Comparison of ENCODE assay signal across 7 cellular contexts in the genomic region with DNA sequence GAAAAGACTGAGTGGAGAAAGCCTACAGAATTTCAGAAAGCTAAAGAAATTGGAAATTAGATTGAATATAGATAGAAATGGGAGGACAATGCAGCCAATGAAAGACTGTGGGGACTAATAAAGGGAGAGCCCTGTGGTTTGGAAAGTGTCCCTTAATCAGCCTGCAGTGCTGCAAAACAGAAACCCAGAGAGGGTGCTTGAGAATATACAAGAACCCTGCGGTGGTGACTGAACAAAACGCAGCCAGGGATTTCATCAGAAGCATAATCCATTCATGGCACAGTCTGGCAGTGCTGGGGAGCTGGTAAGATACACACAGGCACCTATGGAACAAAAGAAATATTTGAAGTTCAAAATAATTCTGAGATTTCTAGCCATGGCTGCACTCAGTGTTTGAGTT. TPM values are rescaled to one million over a fixed set of nuclear protein-coding genes. Genes with fewer than 3 reads are reported as not detected.
DNase-seq lines count a peak whose midpoint lies in the region; TF ChIP-seq lines count a peak whose summit lies in the region.

No MANE protein-coding gene starts in this region.

- H2BK12ac ChIP-seq in neuronal stem cell (ENCODE audit: low read length), result no peak overlapping the region

- H3K18ac ChIP-seq in neuronal stem cell (ENCODE audit: low read length), result no peak overlapping the region

- DNase-seq in NCI-H2107 treated with DMSO at 0.1 percent for 48 hours (lab: John Stamatoyannopoulos, UW; ENCODE audit: unreplicated experiment) (peak; percentile 94), neuronal stem cell (ENCODE audit: low spot score) (no peak), RKO (ENCODE audit: low spot score) (no peak), SK-N-DZ (ENCODE audit: low spot score) (no peak), 8988T (no peak)

- no peak overlapping the region for H3K4ac ChIP-seq in neuronal stem cell (ENCODE audit: low read length)

- no peak overlapping the region for H3K23ac ChIP-seq in neuronal stem cell (ENCODE audit: low read depth, low read length, poor library complexity)

- H2BK5ac ChIP-seq in neuronal stem cell (ENCODE audit: low read length), result no peak overlapping the region

- no CpG with 5 or more reads among the region's 2 CpGs for WGBS in neuronal stem cell (ENCODE audit: extremely low coverage in 2 of 2, insufficient read length in 2 of 2, insufficient replicate concordance in 1 of 2), 2 donors

- no peak overlapping the region for H3K14ac ChIP-seq in neuronal stem cell (ENCODE audit: low read length)

- H3K9ac ChIP-seq in neuronal stem cell (ENCODE audit: low read depth, low read length, poor library complexity), result no peak overlapping the region

- no peak for TF ChIP-seq CTCF in HEK293 (tag by site-specific recombination; IDR thresholded peaks at IDR 0.05)

- H2BK15ac ChIP-seq in neuronal stem cell (ENCODE audit: low read length), result no peak overlapping the region

- CTCF ChIA-PET in HEK293 (lab: Yijun Ruan, JAX), result no interaction called here

- no peaks in the 10 kb centered on the region for H3K4me1 ChIP-seq in HEK293 (ENCODE audit: control insufficient read depth, insufficient read depth, low read length)
- H3K4me1 ChIP-seq in neuronal stem cell (ENCODE audit: control insufficient read depth in 2 of 2, insufficient read depth in 1 of 2, low read depth in 1 of 2, low read length in 2 of 2), result peaks cover 13 to 35% of the 10 kb centered on the region in 2 donors

- H3K36me3 ChIP-seq in HEK293 (ENCODE audit: control insufficient read depth in 2 of 2, insufficient read depth in 1 of 2, low read length in 2 of 2) (no peaks in the 10 kb centered on the region; a peak in 1 of 3 replicates), neuronal stem cell (replicated peaks in 1 of 2; ENCODE audit: control insufficient read depth in 2 of 2, insufficient read depth in 2 of 2, low read length in 2 of 2) (peaks cover 2 to 9% of the 10 kb centered on the region in 2 donors)

- H4K91ac ChIP-seq in neuronal stem cell (ENCODE audit: low read depth, low read length, poor library complexity), result no peak overlapping the region

- H3K9me3 ChIP-seq in HEK293 (ENCODE audit: control insufficient read depth, insufficient read depth, low read depth, low read length), result no peaks in the 10 kb centered on the region
- H3K9me3 ChIP-seq in neuronal stem cell (replicated peaks in 1 of 2; ENCODE audit: control insufficient read depth in 2 of 2, insufficient read depth in 1 of 2, low read depth in 1 of 2, low read length in 2 of 2), result peaks cover 0 to 2% of the 10 kb centered on the region in 2 donors

- no peak overlapping the region for H3K4me3 ChIP-seq in HEK293 (ENCODE audit: low read depth, low read length)
- no peak overlapping the region for H3K4me3 ChIP-seq in neuronal stem cell (ENCODE audit: low read length in 2 of 2)

- no peak overlapping the region for H2BK120ac ChIP-seq in neuronal stem cell (ENCODE audit: low read depth, low read length)

- no peaks in the 10 kb centered on the region for H3K79me1 ChIP-seq in neuronal stem cell (ENCODE audit: low read depth, low read length)

- H3K27me3 ChIP-seq in neuronal stem cell (ENCODE audit: control insufficient read depth in 3 of 3, insufficient read depth in 3 of 3, low read depth in 1 of 3, low read length in 3 of 3), result no peaks in the 10 kb centered on the region

- POLR2A ChIA-PET in HEK293 (lab: Yijun Ruan, JAX), result interaction anchor here (0.5 kb wide), 1 partner anchor 351 kb away, joined by 5 read pairs; a partner anchor contains a TSS

- peak overlapping the region; percentile 48 for H2AFZ ChIP-seq in neuronal stem cell (ENCODE audit: low read length)

- no peak overlapping the region for H2AK5ac ChIP-seq in neuronal stem cell (ENCODE audit: low read depth, low read length)

- no peak overlapping the region for H3K27ac ChIP-seq in HEK293 (ENCODE audit: extremely low read depth, low read depth, low read length)
- H3K27ac ChIP-seq in angular gyrus (ENCODE audit: low read depth, low read length), result peak overlapping the region; percentile 5
- H3K27ac ChIP-seq in neuronal stem cell (replicated peaks; ENCODE audit: low read length), result no peak overlapping the region

- no peak overlapping the region for H4K8ac ChIP-seq in neuronal stem cell (ENCODE audit: low read depth, low read length)

- H3K4me2 ChIP-seq in neuronal stem cell (ENCODE audit: insufficient read depth, low read length, poor library complexity, severe bottlenecking), result no peak overlapping the region

TF ChIP-seq in HEK293, 187 proteins besides CTCF, POLR2A, EP300 and RAD21 (continues in another document):
- TF ChIP-seq ZNF660 (tag by site-specific recombination; IDR thresholded peaks at IDR 0.05), result 0 out of 2 replicates have a peak, but pooled peaks have one; percentile 34
- no peak for TF ChIP-seq OVOL3 (tag by site-specific recombination; IDR thresholded peaks at IDR 0.05)
- peak; percentile 72 for TF ChIP-seq ZIC2 (tag by site-specific recombination; IDR thresholded peaks at IDR 0.05)
- TF ChIP-seq ZNF510 (tag by site-specific recombination; IDR thresholded peaks at IDR 0.05; ENCODE audit: insufficient replicate concordance), result no peak
- TF ChIP-seq BCL11B (tag by site-specific recombination; IDR thresholded peaks at IDR 0.05; ENCODE audit: low read depth), result no peak
- peak; percentile 50; the same call in 1 of the 2 replicates for TF ChIP-seq ZNF335 (tag by site-specific recombination; conservative IDR thresholded peaks at IDR 0.05)
- no peak for TF ChIP-seq SALL2 (tag by site-specific recombination; IDR thresholded peaks at IDR 0.05; ENCODE audit: borderline replicate concordance)
- TF ChIP-seq ZNF426 (tag by site-specific recombination; IDR thresholded peaks at IDR 0.05), result no peak
- TF ChIP-seq SP3 (tag by site-specific recombination; IDR thresholded peaks at IDR 0.05), result no peak
- TF ChIP-seq ZBTB17 (tag by site-specific recombination; IDR thresholded peaks at IDR 0.05), result no peak
- TF ChIP-seq, protein P1, sequence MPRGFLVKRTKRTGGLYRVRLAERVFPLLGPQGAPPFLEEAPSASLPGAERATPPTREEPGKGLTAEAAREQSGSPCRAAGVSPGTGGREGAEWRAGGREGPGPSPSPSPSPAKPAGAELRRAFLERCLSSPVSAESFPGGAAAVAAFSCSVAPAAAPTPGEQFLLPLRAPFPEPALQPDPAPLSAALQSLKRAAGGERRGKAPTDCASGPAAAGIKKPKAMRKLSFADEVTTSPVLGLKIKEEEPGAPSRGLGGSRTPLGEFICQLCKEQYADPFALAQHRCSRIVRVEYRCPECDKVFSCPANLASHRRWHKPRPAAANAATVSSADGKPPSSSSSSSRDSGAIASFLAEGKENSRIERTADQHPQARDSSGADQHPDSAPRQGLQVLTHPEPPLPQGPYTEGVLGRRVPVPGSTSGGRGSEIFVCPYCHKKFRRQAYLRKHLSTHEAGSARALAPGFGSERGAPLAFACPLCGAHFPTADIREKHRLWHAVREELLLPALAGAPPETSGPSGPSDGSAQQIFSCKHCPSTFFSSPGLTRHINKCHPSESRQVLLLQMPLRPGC (tag by site-specific recombination; IDR thresholded peaks at IDR 0.05), result no peak
- TF ChIP-seq ZNF629 (tag by site-specific recombination; IDR thresholded peaks at IDR 0.05), result no peak
- TF ChIP-seq, protein P2, sequence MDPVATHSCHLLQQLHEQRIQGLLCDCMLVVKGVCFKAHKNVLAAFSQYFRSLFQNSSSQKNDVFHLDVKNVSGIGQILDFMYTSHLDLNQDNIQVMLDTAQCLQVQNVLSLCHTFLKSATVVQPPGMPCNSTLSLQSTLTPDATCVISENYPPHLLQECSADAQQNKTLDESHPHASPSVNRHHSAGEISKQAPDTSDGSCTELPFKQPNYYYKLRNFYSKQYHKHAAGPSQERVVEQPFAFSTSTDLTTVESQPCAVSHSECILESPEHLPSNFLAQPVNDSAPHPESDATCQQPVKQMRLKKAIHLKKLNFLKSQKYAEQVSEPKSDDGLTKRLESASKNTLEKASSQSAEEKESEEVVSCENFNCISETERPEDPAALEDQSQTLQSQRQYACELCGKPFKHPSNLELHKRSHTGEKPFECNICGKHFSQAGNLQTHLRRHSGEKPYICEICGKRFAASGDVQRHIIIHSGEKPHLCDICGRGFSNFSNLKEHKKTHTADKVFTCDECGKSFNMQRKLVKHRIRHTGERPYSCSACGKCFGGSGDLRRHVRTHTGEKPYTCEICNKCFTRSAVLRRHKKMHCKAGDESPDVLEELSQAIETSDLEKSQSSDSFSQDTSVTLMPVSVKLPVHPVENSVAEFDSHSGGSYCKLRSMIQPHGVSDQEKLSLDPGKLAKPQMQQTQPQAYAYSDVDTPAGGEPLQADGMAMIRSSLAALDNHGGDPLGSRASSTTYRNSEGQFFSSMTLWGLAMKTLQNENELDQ (tag by site-specific recombination; IDR thresholded peaks at IDR 0.05; ENCODE audit: low read depth), result no peak
- no peak for TF ChIP-seq SP7 (tag by site-specific recombination; IDR thresholded peaks at IDR 0.05)
- TF ChIP-seq SCRT1 (tag by site-specific recombination; IDR thresholded peaks at IDR 0.05; ENCODE audit: borderline replicate concordance), result no peak
- TF ChIP-seq ZFP37 (tag by site-specific recombination; IDR thresholded peaks at IDR 0.05), result no peak
- no peak for TF ChIP-seq ZNF169 (tag by site-specific recombination; IDR thresholded peaks at IDR 0.05)
- no peak for TF ChIP-seq ZNF76 (tag by site-specific recombination; IDR thresholded peaks at IDR 0.05; ENCODE audit: borderline replicate concordance, low read depth)
- TF ChIP-seq TCF7L2 (IDR thresholded peaks at IDR 0.05; ENCODE audit: borderline replicate concordance, low read depth, low read length), result no peak

RNA-seq across cellular contexts. Expression of a gene that starts 19.1 kb away (rescaled TPM):
- polyA plus RNA-seq in neuronal stem cell (2013, experiment 1 of 2), result 20.9 TPM
- polyA plus RNA-seq in neuronal stem cell (2013, experiment 2 of 2), result 21.0 TPM
- 10.1 and 13.0 TPM in 2 replicates for polyA plus RNA-seq in SK-N-DZ (2014; cell fraction: cytosol; rRNA removed)
- polyA plus RNA-seq in SK-N-DZ (2014; cell fraction: nucleus; rRNA removed), result 14.2 and 19.4 TPM in 2 replicates

RNA-seq across cellular contexts. Expression of a gene that starts 41.4 kb away (rescaled TPM):
- 0.22 TPM for polyA plus RNA-seq in neuronal stem cell (2013, experiment 1 of 2)
- polyA plus RNA-seq in neuronal stem cell (2013, experiment 2 of 2), result 0.08 TPM
- polyA plus RNA-seq in SK-N-DZ (2014; cell fraction: cytosol; rRNA removed), result 0.67 and 0.76 TPM in 2 replicates
- polyA plus RNA-seq in SK-N-DZ (2014; cell fraction: nucleus; rRNA removed), result 2.3 and 3.1 TPM in 2 replicates
